ENCODE assay signal across 9 cellular contexts in the genomic region with DNA sequence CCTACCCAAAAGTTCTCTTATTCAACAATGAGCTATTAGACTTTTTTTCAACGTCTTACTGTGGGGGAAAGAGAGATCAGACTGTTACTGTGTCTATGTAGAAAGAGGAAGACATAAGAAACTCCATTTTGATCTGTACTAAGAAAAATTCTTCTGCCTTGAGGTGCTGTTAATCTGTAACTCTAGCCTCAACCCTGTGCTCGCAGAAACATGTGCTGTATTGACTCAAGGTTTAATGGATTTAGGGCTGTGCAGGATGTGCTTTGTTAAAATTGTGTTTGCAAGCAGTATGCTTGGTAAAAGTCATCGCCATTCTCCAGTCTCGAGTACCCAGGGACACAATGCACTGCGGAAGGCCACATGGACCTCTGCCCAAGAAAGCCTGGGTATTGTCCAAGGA. TPM values are rescaled to one million over a fixed set of nuclear protein-coding genes. Genes with fewer than 3 reads are reported as not detected.
DNase-seq lines count a peak whose midpoint lies in the region; ATAC-seq and TF ChIP-seq lines count a peak whose summit lies in the region.
"Not testable (repeated sequence)": the region's sequence is repeated elsewhere in the genome, so short reads cannot be mapped to it uniquely, and the experiment has no call there.
"Had no signal": no experiment of that assay in that cellular context is flagged by ENCODE, and none has a peak within 500 bp of the region (broad histone marks: within the 10 kb centered on the region; RNA-seq: fewer than 3 reads in every experiment).

No MANE protein-coding gene starts in this region.

- not testable (repeated sequence) for H3K4me3 Mint-ChIP-seq in CD8-positive, alpha-beta T cell; GM23338; T-helper 17 cell; activated T-helper 17 cell treated with anti-CD3 and anti-CD28 coated beads, Interleukin-2, amount 50 U/mL, for 72 hours; natural killer cell
- H3K4me3 Mint-ChIP-seq in glutamatergic neuron (ENCODE audit: unreplicated experiment): peak overlapping the region; percentile 10

- H3K9me3 Mint-ChIP-seq in CD8-positive, alpha-beta T cell; GM23338; activated T-helper 17 cell treated with anti-CD3 and anti-CD28 coated beads, Interleukin-2, amount 50 U/mL, for 72 hours; glutamatergic neuron (ENCODE audit: unreplicated experiment); natural killer cell: not testable (repeated sequence)

- H3F3A ChIP-seq in GM23338 (replicated peaks; ENCODE audit: low read depth): not testable (repeated sequence)

- not testable (repeated sequence) for H3K4me3 ChIP-seq in CD8-positive, alpha-beta T cell (ENCODE audit: low read depth, low read length); GM23338; prostate gland

- not testable (repeated sequence) for H3K27ac ChIP-seq in CD8-positive, alpha-beta T cell (ENCODE audit: low read depth, low read length); GM23338 (ENCODE audit: low read depth)
- peak overlapping the region; percentile 67 to 93 for H3K27ac ChIP-seq in prostate gland

- not testable (repeated sequence) for TF ChIP-seq POLR2A in prostate gland (IDR thresholded peaks at IDR 0.05)

- DNase-seq in CD8-positive, alpha-beta T cell; GM23338 (ENCODE audit: low spot score); T-helper 17 cell; glutamatergic neuron; natural killer cell: not testable (repeated sequence)
- peak; percentile 53 for DNase-seq in prostate gland (ENCODE audit: low spot score)

- H3K4me2 ChIP-seq in GM23338: not testable (repeated sequence)

- H3K27me3 ChIP-seq in CD8-positive, alpha-beta T cell (ENCODE audit: insufficient read depth, low read length); GM23338 (ENCODE audit: insufficient read depth); prostate gland (replicated peaks; ENCODE audit: insufficient read depth): not testable (repeated sequence)

- peaks cover 11% of the 10 kb centered on the region for H3K36me3 ChIP-seq in CD8-positive, alpha-beta T cell (ENCODE audit: insufficient read depth, low read length)
- H3K36me3 ChIP-seq in GM23338 (ENCODE audit: insufficient read depth); prostate gland: not testable (repeated sequence)

- not testable (repeated sequence) for H3K9me3 ChIP-seq in CD8-positive, alpha-beta T cell (ENCODE audit: low read length); T-helper 17 cell (ENCODE audit: control insufficient read depth, low read length, poor library complexity, severe bottlenecking); prostate gland

- peak overlapping the region; percentile 38 for H3K27ac Mint-ChIP-seq in CD8-positive, alpha-beta T cell
- H3K27ac Mint-ChIP-seq in GM23338 (0 out of 2 replicates have a peak overlapping the region, but pooled peaks have one; percentile 16), T-helper 17 cell (peak overlapping the region; percentile 16), natural killer cell (peak overlapping the region; percentile 29 to 58)
- H3K27ac Mint-ChIP-seq in activated T-helper 17 cell treated with anti-CD3 and anti-CD28 coated beads, Interleukin-2, amount 50 U/mL, for 72 hours: peak overlapping the region; percentile 49
- H3K27ac Mint-ChIP-seq in glutamatergic neuron (ENCODE audit: unreplicated experiment): not testable (repeated sequence)

- CTCF ChIA-PET in CD8-positive, alpha-beta T cell (lab: Charles Lee): not testable (repeated sequence)

- ATAC-seq in CD8-positive, alpha-beta T cell; GM23338; T-helper 17 cell; activated T-helper 17 cell treated with anti-CD3 and anti-CD28 coated beads, Interleukin-2, amount 50 U/mL, for 72 hours (replicated peaks); natural killer cell: not testable (repeated sequence)

- H4K20me1 ChIP-seq in GM23338 (replicated peaks; ENCODE audit: insufficient read depth): not testable (repeated sequence)

- peaks cover 76% of the 10 kb centered on the region for H3K36me3 Mint-ChIP-seq in CD8-positive, alpha-beta T cell
- H3K36me3 Mint-ChIP-seq in GM23338 (ENCODE audit: low read depth): peaks cover 59% of the 10 kb centered on the region
- H3K36me3 Mint-ChIP-seq in T-helper 17 cell (ENCODE audit: low read depth); glutamatergic neuron (ENCODE audit: unreplicated experiment); natural killer cell: not testable (repeated sequence)
- peaks cover 96% of the 10 kb centered on the region for H3K36me3 Mint-ChIP-seq in activated T-helper 17 cell treated with anti-CD3 and anti-CD28 coated beads, Interleukin-2, amount 50 U/mL, for 72 hours (ENCODE audit: low read depth)

- 31% methylated on average over 5 of the region's 5 CpGs for WGBS in prostate gland

- H2AFZ ChIP-seq in GM23338: not testable (repeated sequence)

- H3K27me3 Mint-ChIP-seq in CD8-positive, alpha-beta T cell (ENCODE audit: low read depth); GM23338 (ENCODE audit: insufficient read depth, low read depth, poor library complexity); T-helper 17 cell; activated T-helper 17 cell treated with anti-CD3 and anti-CD28 coated beads, Interleukin-2, amount 50 U/mL, for 72 hours; glutamatergic neuron (ENCODE audit: unreplicated experiment); natural killer cell (ENCODE audit: low read depth in 2 of 2): not testable (repeated sequence)

- POLR2A ChIA-PET in CD8-positive, alpha-beta T cell (lab: Charles Lee): not testable (repeated sequence)

- not testable (repeated sequence) for TF ChIP-seq CTCF in CD8-positive, alpha-beta T cell (IDR thresholded peaks at IDR 0.05); GM23338 (conservative IDR thresholded peaks at IDR 0.05; ENCODE audit: low read depth in 2 of 2); glutamatergic neuron (IDR thresholded peaks at IDR 0.05; ENCODE audit: partially characterized antibody, unreplicated experiment); natural killer cell (IDR thresholded peaks at IDR 0.05); prostate gland (IDR thresholded peaks at IDR 0.05)

- peaks cover 73% of the 10 kb centered on the region for H3K79me2 ChIP-seq in GM23338 (replicated peaks; ENCODE audit: insufficient read depth)

- H3K9me2 ChIP-seq in GM23338 (ENCODE audit: insufficient read depth): not testable (repeated sequence)

- H3K4me1 ChIP-seq in CD8-positive, alpha-beta T cell (ENCODE audit: insufficient read depth, low read length): peaks cover 28% of the 10 kb centered on the region
- peaks cover 20% of the 10 kb centered on the region for H3K4me1 ChIP-seq in GM23338 (ENCODE audit: insufficient read depth)
- peaks cover 14% of the 10 kb centered on the region for H3K4me1 ChIP-seq in prostate gland (replicated peaks)

- peaks cover 66% of the 10 kb centered on the region for H3K4me1 Mint-ChIP-seq in CD8-positive, alpha-beta T cell (ENCODE audit: low read depth)
- peaks cover 36% of the 10 kb centered on the region for H3K4me1 Mint-ChIP-seq in GM23338
- peaks cover 41% of the 10 kb centered on the region for H3K4me1 Mint-ChIP-seq in T-helper 17 cell
- peaks cover 34% of the 10 kb centered on the region for H3K4me1 Mint-ChIP-seq in activated T-helper 17 cell treated with anti-CD3 and anti-CD28 coated beads, Interleukin-2, amount 50 U/mL, for 72 hours
- peaks cover 34% of the 10 kb centered on the region for H3K4me1 Mint-ChIP-seq in glutamatergic neuron (ENCODE audit: low read depth, unreplicated experiment)
- H3K4me1 Mint-ChIP-seq in natural killer cell: peaks cover 54 to 62% of the 10 kb centered on the region in 2 donors

- intact Hi-C loops in CD8-positive, alpha-beta T cell (cut with DNase I, micrococcal nuclease): loop anchor here in 1 of 2 experiments (10.0 kb wide), 1 partner anchor 167 kb away; a partner anchor contains a TSS
- intact Hi-C loops in natural killer cell (cut with micrococcal nuclease): loop anchor here (10.0 kb wide), 1 partner anchor 113 kb away; a partner anchor contains a TSS
- intact Hi-C loops in prostate gland (cut with DNase I): not testable (repeated sequence)

RNA-seq across cellular contexts. Expression of a gene that starts 4.9 kb away (rescaled TPM):
- 10 to 100 TPM; 60.7 to 63.4 TPM for total RNA-seq in CD8-positive, alpha-beta T cell
- 47.8 and 64.5 TPM in 2 replicates for total RNA-seq in GM23338 (2014; rRNA removed; shearing (Covaris generic))
- polyA plus RNA-seq in GM23338 (2016; fragmentation: Nextera tagmentation; extraction: Ambion mirVana): 41.8 and 46.8 TPM in 2 replicates
- 10 to 100 TPM; 35.6 to 42.0 TPM for total RNA-seq in T-helper 17 cell
- total RNA-seq in activated T-helper 17 cell treated with anti-CD3 and anti-CD28 coated beads, Interleukin-2, amount 50 U/mL, for 72 hours: 10 to 100 TPM; 51.6 to 55.3 TPM
- total RNA-seq in glutamatergic neuron (ENCODE audit: unreplicated experiment): 56.9 TPM
- 10 to 100 TPM; 43.2 to 51.9 (median 49.5) TPM for total RNA-seq in natural killer cell
- 100 to 1,000 TPM in 1 of 2 donors, 10 to 100 TPM in 1; 46.1 to 126 TPM for total RNA-seq in prostate gland

RNA-seq across cellular contexts. Expression of a gene that starts 5.1 kb away (rescaled TPM):
- total RNA-seq in CD8-positive, alpha-beta T cell: 1 to 10 TPM; 1.2 to 2.3 TPM
- 17.4 and 17.8 TPM in 2 replicates for total RNA-seq in GM23338 (2014; rRNA removed; shearing (Covaris generic))
- 175 and 190 TPM in 2 replicates for polyA plus RNA-seq in GM23338 (2016; fragmentation: Nextera tagmentation; extraction: Ambion mirVana)
- total RNA-seq in T-helper 17 cell (1 to 10 TPM; 2.9 to 5.3 TPM), glutamatergic neuron (ENCODE audit: unreplicated experiment) (25.3 TPM), natural killer cell (1 to 10 TPM; 3.2 to 4.3 (median 4.2) TPM), prostate gland (10 to 100 TPM in 1 of 2 donors, 1 to 10 TPM in 1; 8.8 to 15.9 TPM)
- 10 to 100 TPM; 19.2 to 23.5 TPM for total RNA-seq in activated T-helper 17 cell treated with anti-CD3 and anti-CD28 coated beads, Interleukin-2, amount 50 U/mL, for 72 hours

RNA-seq across cellular contexts. Expression of a gene that starts 15.8 kb away (rescaled TPM):
- not detected for total RNA-seq in CD8-positive, alpha-beta T cell
- 1.0 and 1.4 TPM in 2 replicates for total RNA-seq in GM23338 (2014; rRNA removed; shearing (Covaris generic))
- 0.44 and 0.54 TPM in 2 replicates for polyA plus RNA-seq in GM23338 (2016; fragmentation: Nextera tagmentation; extraction: Ambion mirVana)
- total RNA-seq in T-helper 17 cell: under 1 TPM; 0.07 to 0.16 TPM
- under 1 TPM; 0.66 to 0.76 TPM for total RNA-seq in activated T-helper 17 cell treated with anti-CD3 and anti-CD28 coated beads, Interleukin-2, amount 50 U/mL, for 72 hours
- total RNA-seq in glutamatergic neuron (ENCODE audit: unreplicated experiment): 1.8 TPM
- under 1 TPM in 1 of 3 donors, not detected in 2; 0.08 TPM for total RNA-seq in natural killer cell
- 1 to 10 TPM in 1 of 2 donors, under 1 TPM in 1; 0.09 to 1.1 TPM for total RNA-seq in prostate gland
- total RNA-seq: Right ventricle myocardium superior, SJSA1 had no signal

RNA-seq across cellular contexts. Expression of a gene that starts 57.2 kb away (rescaled TPM):
- 100 to 1,000 TPM; 116 TPM for total RNA-seq in CD8-positive, alpha-beta T cell
- 78.4 and 79.9 TPM in 2 replicates for total RNA-seq in GM23338 (2014; rRNA removed; shearing (Covaris generic))
- polyA plus RNA-seq in GM23338 (2016; fragmentation: Nextera tagmentation; extraction: Ambion mirVana): 63.1 and 66.7 TPM in 2 replicates
- total RNA-seq in T-helper 17 cell: 100 to 1,000 TPM; 103 to 110 TPM
- 100 to 1,000 TPM; 106 to 185 TPM for total RNA-seq in activated T-helper 17 cell treated with anti-CD3 and anti-CD28 coated beads, Interleukin-2, amount 50 U/mL, for 72 hours
- total RNA-seq in glutamatergic neuron (ENCODE audit: unreplicated experiment): 155 TPM
- 100 to 1,000 TPM; 129 to 163 (median 130) TPM for total RNA-seq in natural killer cell
- total RNA-seq in prostate gland: 100 to 1,000 TPM in 1 of 2 donors, 10 to 100 TPM in 1; 95.1 to 115 TPM
